8 cellular contexts compared by ENCODE assay signal in the genomic region with DNA sequence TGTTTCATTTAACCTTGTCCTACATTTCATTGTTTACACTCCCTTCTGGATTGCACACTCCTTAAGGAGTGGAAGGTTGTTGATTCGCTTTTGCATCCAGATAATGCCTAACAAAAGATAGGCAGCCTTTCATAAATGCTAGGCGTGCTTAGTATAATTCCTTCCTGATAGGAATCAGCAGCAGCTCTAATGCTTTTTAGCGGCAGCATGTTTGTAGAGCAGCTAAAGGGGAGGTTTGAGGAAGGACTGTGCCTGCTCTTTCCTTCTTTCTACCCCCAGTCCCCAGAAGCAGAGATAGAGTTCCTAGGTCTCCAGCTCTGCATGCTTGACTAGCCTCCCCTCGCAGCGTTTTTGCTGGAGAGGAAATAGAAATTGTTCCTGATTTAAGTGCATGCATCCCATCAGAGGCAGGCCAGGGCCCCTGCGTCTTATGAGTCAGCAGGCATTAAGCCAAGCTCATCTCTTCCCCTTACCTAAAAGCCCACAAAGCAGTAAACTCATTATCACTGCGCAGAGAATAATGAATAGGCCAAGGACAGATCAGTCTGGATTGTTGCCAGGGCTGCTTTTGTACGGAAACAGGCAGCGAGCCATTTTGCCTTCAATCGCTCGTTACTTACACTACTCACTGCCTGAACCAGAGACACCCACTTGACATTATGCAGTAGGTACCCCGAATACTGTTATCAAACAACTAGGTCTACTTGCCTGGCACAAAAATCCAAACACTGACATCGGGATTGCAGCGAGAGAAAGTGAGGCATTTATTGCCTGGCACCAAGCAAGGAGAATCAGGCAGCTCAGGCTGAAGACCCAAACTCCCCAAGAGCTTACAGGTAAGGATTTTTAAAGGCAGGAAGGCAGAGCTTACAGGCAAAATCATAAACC. TPM values are rescaled to one million over a fixed set of nuclear protein-coding genes. Genes with fewer than 3 reads are reported as not detected.
A peak's percentile ranks its signal among the peaks of the same experiment; 100 is the strongest.
DNase-seq lines count a peak whose midpoint lies in the region; ATAC-seq and TF ChIP-seq lines count a peak whose summit lies in the region.

No MANE protein-coding gene starts in this region.

- H3K9me3 Mint-ChIP-seq in mesothelial cell of epicardium, result no peaks in the 10 kb centered on the region

- H3K36me3 ChIP-seq in mammary epithelial cell (ENCODE audit: insufficient read depth, low read length), result no peaks in the 10 kb centered on the region

- H3K27ac Mint-ChIP-seq in mesothelial cell of epicardium, result peak overlapping the region; percentile 85

- 9% methylated on average over 14 of the region's 14 CpGs for WGBS in mammary epithelial cell (ENCODE audit: low coverage, missing lambda C conversion rate)

- H3K36me3 Mint-ChIP-seq in mesothelial cell of epicardium, result peaks cover 2% of the 10 kb centered on the region

- no peaks in the 10 kb centered on the region for H3K79me2 ChIP-seq in mammary epithelial cell (ENCODE audit: insufficient read depth, low read length)

- H3K4me3 ChIP-seq in HFF-Myc (replicated peaks; ENCODE audit: low read depth, low read length) (no peak overlapping the region), mammary epithelial cell (replicated peaks in 1 of 3; ENCODE audit: insufficient read depth in 1 of 3, low read depth in 2 of 3, low read length in 3 of 3) (no peak overlapping the region)

- no peak for TF ChIP-seq CTCF in HFF-Myc (IDR thresholded peaks at IDR 0.05; ENCODE audit: low read depth, low read length, missing control alignments)
- no peak for TF ChIP-seq CTCF in mammary epithelial cell (conservative IDR thresholded peaks at IDR 0.05 in 1 of 2, IDR thresholded peaks at IDR 0.05 in 1 of 2; ENCODE audit: extremely low read depth in 1 of 2, insufficient read depth in 1 of 2, low read depth in 1 of 2, low read length in 2 of 2)
- TF ChIP-seq CTCF in mesothelial cell of epicardium (IDR thresholded peaks at IDR 0.05; ENCODE audit: unreplicated experiment), result no peak

- peak overlapping the region; percentile 68 for H2AFZ ChIP-seq in mammary epithelial cell (ENCODE audit: low read depth, low read length)

- H3K4me3 Mint-ChIP-seq in mesothelial cell of epicardium, result peak overlapping the region; percentile 28

- in situ Hi-C loops in mammary epithelial cell (cut with MboI; ENCODE audit: low sequenced_read_pairs in 2 of 2), result loop anchor here in 1 of 2 donors (25.0 kb wide), 1 partner anchor 108 kb away; no protein-coding TSS in a partner anchor

- no peaks in the 10 kb centered on the region for H3K27me3 Mint-ChIP-seq in mesothelial cell of epicardium (ENCODE audit: low read depth)

- BruUV-seq in mammary epithelial cell (replicated peaks; lab: Mats Ljungman, UMichigan), result no TSS peak

- H3K9me3 ChIP-seq in mammary epithelial cell (replicated peaks; ENCODE audit: insufficient read depth, low read length), result no peaks in the 10 kb centered on the region

- H3K4me2 ChIP-seq in mammary epithelial cell (ENCODE audit: insufficient read depth, low read depth, low read length), result peak overlapping the region; percentile 70

- dilution Hi-C loops in mammary epithelial cell (cut with HindIII; ENCODE audit: low sequenced_read_pairs), result no loop called here

- no peak for ATAC-seq in HG03342 (IDR thresholded peaks at IDR 0.05; ENCODE audit: unreplicated experiment)

- peaks cover 15% of the 10 kb centered on the region for H3K4me1 Mint-ChIP-seq in mesothelial cell of epicardium

- CTCF ChIA-PET in mammary epithelial cell (lab: Charles Lee; ENCODE audit: low non-redundant PET), result no interaction called here

- no peaks in the 10 kb centered on the region for H4K20me1 ChIP-seq in mammary epithelial cell (ENCODE audit: insufficient read depth, low read length)

- no peaks in the 10 kb centered on the region for H3K27me3 ChIP-seq in mammary epithelial cell (ENCODE audit: insufficient read depth, low read length)

- DNase-seq in HFF-Myc (ENCODE audit: extremely low read depth, low read depth), result peak; percentile 60
- DNase-seq in NCI-H345 treated with DMSO at 0.1 percent for 48 hours (lab: John Stamatoyannopoulos, UW; ENCODE audit: unreplicated experiment), result peak; percentile 97
- DNase-seq in mammary epithelial cell, result peak; percentile 71
- DNase-seq in mesothelial cell of epicardium (ENCODE audit: low spot score in 2 of 2, unreplicated experiment in 2 of 2), result peak in 1 of 2 experiments; percentile 59
- no peak for DNase-seq in ecto neural progenitor cell (ENCODE audit: low spot score)
- no peak for DNase-seq in stimulated activated CD4-positive, alpha-beta T cell treated with anti-CD3 and anti-CD28 coated beads, Interleukin-1b, Interleukin-23, amount 100 ng/mL, for 48 hours
- DNase-seq in activated T-cell treated with anti-CD3 and anti-CD28 coated beads for 4 hours, result no peak

- intact Hi-C loops in mammary epithelial cell (cut with micrococcal nuclease), result no loop called here

- H3K27ac ChIP-seq in mammary epithelial cell (ENCODE audit: insufficient read depth, low read depth, low read length), result no peak overlapping the region

- H3K9ac ChIP-seq in mammary epithelial cell (ENCODE audit: insufficient read depth, low read length), result no peak overlapping the region

- H3K4me1 ChIP-seq in mammary epithelial cell (ENCODE audit: insufficient read depth, low read length), result peaks cover 38% of the 10 kb centered on the region

RNA-seq across cellular contexts. Expression of gene TBPL2, which starts 14.1 kb away (rescaled TPM):
- total RNA-seq in mammary epithelial cell (not detected), mesothelial cell of epicardium (not detected in 3 replicates)
- not detected for polyA plus RNA-seq in mammary epithelial cell
- polyA minus RNA-seq in mammary epithelial cell, result not detected

RNA-seq across cellular contexts. Expression of gene ATG14, which starts 42.9 kb away (rescaled TPM):
- total RNA-seq in mammary epithelial cell, result 10 to 100 TPM in 1 of 2 donors, 1 to 10 TPM in 1; 5.6 to 11.2 TPM
- 2.4 TPM for polyA plus RNA-seq in mammary epithelial cell
- 6.0 TPM for polyA minus RNA-seq in mammary epithelial cell
- total RNA-seq in mesothelial cell of epicardium, result 16.6 to 17.1 TPM (median 17.0 TPM) in 3 replicates

Comparison
In these comparisons a context has a peak if more than half of its experiments do, and no peak if none do; other contexts are left out.
1. DNase-seq: peak in HFF-Myc (single experiment), NCI-H345 treated with DMSO at 0.1 percent for 48 hours (single experiment) and mammary epithelial cell (single experiment); none in ecto neural progenitor cell (single experiment), stimulated activated CD4-positive, alpha-beta T cell treated with anti-CD3 and anti-CD28 coated beads, Interleukin-1b, Interleukin-23, amount 100 ng/mL, for 48 hours (single experiment) and activated T-cell treated with anti-CD3 and anti-CD28 coated beads for 4 hours (single experiment).